21 cellular contexts compared by ENCODE assay signal in genomic region chr2:97769308-97769707, GRCh38. TPM values are rescaled to one million over a fixed set of nuclear protein-coding genes. Genes with fewer than 3 reads are reported as not detected.
"Had no signal": no experiment of that assay in that cellular context is flagged by ENCODE, and none has a peak within 500 bp of the region (broad histone marks: within the 10 kb centered on the region; RNA-seq: fewer than 3 reads in every experiment).

No MANE protein-coding gene starts in this region.

- H3K9me3 Mint-ChIP-seq: central memory CD8-positive, alpha-beta T cell; immature natural killer cell; natural killer cell; neural crest cell; stimulated activated naive B cell treated with anti-CD40 and anti-IgM and Interleukin-4, amounts not matched to agents 10 μg/mL and 1 μg/mL and 100 μg/mL, for 72 hours; stimulated activated naive CD8-positive, alpha-beta T cell treated with anti-CD3 and anti-CD28 coated beads, Interleukin-15, amount 100 ng/mL, for 72 hours had no signal

- H3K27me3 Mint-ChIP-seq: central memory CD8-positive, alpha-beta T cell; progenitor cell of endocrine pancreas; stimulated activated naive B cell treated with anti-CD40 and anti-IgM and Interleukin-4, amounts not matched to agents 10 μg/mL and 1 μg/mL and 100 μg/mL, for 72 hours; stimulated activated naive CD8-positive, alpha-beta T cell treated with anti-CD3 and anti-CD28 coated beads, Interleukin-15, amount 100 ng/mL, for 72 hours had no signal

- H3K4me1 ChIP-seq: transverse colon had no signal

- H3K27me3 ChIP-seq: dorsolateral prefrontal cortex, transverse colon had no signal

- H3K4me3 Mint-ChIP-seq: central memory CD8-positive, alpha-beta T cell; immature natural killer cell; natural killer cell; neural crest cell; stimulated activated naive B cell treated with anti-CD40 and anti-IgM and Interleukin-4, amounts not matched to agents 10 μg/mL and 1 μg/mL and 100 μg/mL, for 72 hours; stimulated activated naive CD8-positive, alpha-beta T cell treated with anti-CD3 and anti-CD28 coated beads, Interleukin-15, amount 100 ng/mL, for 72 hours had no signal

- DNase-seq: cortex of kidney; dorsolateral prefrontal cortex; effector CD8-positive, alpha-beta T cell; immature natural killer cell; mucosa of descending colon; natural killer cell; stimulated activated CD4-positive, alpha-beta T cell treated with anti-CD3 and anti-CD28 coated beads, Interleukin-2, amount 100 ng/mL, for 24 hours; stimulated activated CD4-positive, alpha-beta T cell treated with anti-CD3 and anti-CD28 coated beads, Interleukin-4, amount 100 ng/mL, for 4 hours; stimulated activated naive B cell treated with anti-CD40 and anti-IgM and Interleukin-4, amounts not matched to agents 10 μg/mL and 1 μg/mL and 100 μg/mL, for 72 hours; stimulated activated naive CD8-positive, alpha-beta T cell treated with anti-CD3 and anti-CD28 coated beads, Interleukin-15, amount 100 ng/mL, for 72 hours; transverse colon had no signal

- H3K9me3 ChIP-seq: mucosa of descending colon, thoracic aorta, transverse colon had no signal

- H3K4me3 ChIP-seq: dorsolateral prefrontal cortex, mucosa of descending colon, skin epidermis, thoracic aorta, transverse colon had no signal

- H3K27ac ChIP-seq: dorsolateral prefrontal cortex, thoracic aorta, transverse colon had no signal

- H3K27ac Mint-ChIP-seq: natural killer cell; stimulated activated naive CD8-positive, alpha-beta T cell treated with anti-CD3 and anti-CD28 coated beads, Interleukin-15, amount 100 ng/mL, for 72 hours had no signal

- H3K4me1 Mint-ChIP-seq: stimulated activated naive CD8-positive, alpha-beta T cell treated with anti-CD3 and anti-CD28 coated beads, Interleukin-15, amount 100 ng/mL, for 72 hours had no signal

- ATAC-seq: esophagus mucosa; mucosa of descending colon; natural killer cell; sciatic nerve; stimulated activated naive B cell treated with anti-CD40 and anti-IgM and Interleukin-4, amounts not matched to agents 10 μg/mL and 1 μg/mL and 100 μg/mL, for 72 hours; stimulated activated naive CD8-positive, alpha-beta T cell treated with anti-CD3 and anti-CD28 coated beads, Interleukin-15, amount 100 ng/mL, for 72 hours had no signal

RNA-seq across cellular contexts. Expression of gene ZAP70, which starts 55.9 kb away (rescaled TPM):
- total RNA-seq: fibroblast of lung, lung microvascular endothelial cell, renal cortical epithelial cell had no signal
- polyA plus RNA-seq: fibroblast of lung had no signal
